In the genomic region with DNA sequence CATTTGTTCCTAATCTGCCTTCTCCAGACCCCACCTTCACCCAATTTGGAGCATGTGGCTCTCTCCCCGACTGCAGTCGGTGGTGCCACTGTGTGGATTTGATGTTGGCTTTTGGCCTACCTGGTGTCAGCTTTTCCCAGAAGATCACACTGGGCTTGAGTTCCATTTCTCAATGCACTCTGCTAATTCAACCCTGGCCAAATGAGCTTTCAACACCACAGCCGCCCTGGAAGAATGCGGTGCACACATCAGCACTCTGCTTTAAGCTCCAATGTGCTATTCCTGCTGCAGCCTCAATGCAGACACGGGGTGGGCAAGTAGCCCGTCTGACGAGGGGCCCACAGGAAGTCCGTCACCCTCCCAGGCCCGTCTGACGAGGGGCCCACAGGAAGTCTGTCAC, we compare ENCODE assay signal across 23 cellular contexts.
"Had no signal": no experiment of that assay in that cellular context is flagged by ENCODE, and none has a peak within 500 bp of the region (broad histone marks: within the 10 kb centered on the region; RNA-seq: fewer than 3 reads in every experiment).

No MANE protein-coding gene starts in this region.

- H3K4me1 Mint-ChIP-seq: activated B cell treated with CpG ODN at 0.5 μM for 24 hours had no signal

- H3K9ac ChIP-seq: parathyroid adenoma had no signal

- H3K27me3 Mint-ChIP-seq: activated B cell treated with CpG ODN at 0.5 μM for 24 hours; activated CD8-positive, alpha-beta T cell treated with anti-CD3 and anti-CD28 coated beads for 36 hours; naive thymus-derived CD4-positive, alpha-beta T cell had no signal

- ATAC-seq: activated CD8-positive, alpha-beta T cell treated with anti-CD3 and anti-CD28 coated beads for 36 hours; naive thymus-derived CD4-positive, alpha-beta T cell; SK-N-SH treated with all-trans-retinoic acid at 6 μM for 48 hours; T-cell had no signal

- H3K4me1 ChIP-seq: parathyroid adenoma, transverse colon had no signal

- H3K36me3 Mint-ChIP-seq: naive thymus-derived CD4-positive, alpha-beta T cell; T-cell had no signal

- H3K27ac ChIP-seq: esophagus muscularis mucosa, parathyroid adenoma, transverse colon had no signal

- H3K4me3 Mint-ChIP-seq: activated B cell treated with CpG ODN at 0.5 μM for 24 hours; activated CD8-positive, alpha-beta T cell treated with anti-CD3 and anti-CD28 coated beads for 36 hours; activated naive CD4-positive, alpha-beta T cell treated with anti-CD3 and anti-CD28 coated beads for 36 hours; naive thymus-derived CD4-positive, alpha-beta T cell; T-cell had no signal

- H3K27me3 ChIP-seq: esophagus muscularis mucosa, transverse colon had no signal

- H3K9me3 Mint-ChIP-seq: activated CD8-positive, alpha-beta T cell treated with anti-CD3 and anti-CD28 coated beads for 36 hours; activated naive CD4-positive, alpha-beta T cell treated with anti-CD3 and anti-CD28 coated beads for 36 hours had no signal

- H3K4me3 ChIP-seq: esophagus muscularis mucosa, transverse colon had no signal

- DNase-seq: activated B cell treated with CpG ODN at 0.5 μM for 24 hours; activated CD4-positive, alpha-beta T cell treated with anti-CD3 and anti-CD28 coated beads for 4 hours; activated CD8-positive, alpha-beta T cell treated with anti-CD3 and anti-CD28 coated beads for 36 hours; activated naive CD4-positive, alpha-beta T cell treated with anti-CD3 and anti-CD28 coated beads for 36 hours; activated T-cell treated with anti-CD3 and anti-CD28 coated beads, Interleukin-2, amount 50 U/mL, for 1 hour; anterior cingulate cortex; dermis blood vessel endothelial cell; effector memory CD4-positive, alpha-beta T cell; hypothalamus; mesenchymal stem cell; naive thymus-derived CD4-positive, alpha-beta T cell; stimulated activated CD4-positive, alpha-beta T cell treated with anti-CD3 and anti-CD28 coated beads, Interleukin-12 subunit alpha, Interleukin-12 subunit beta, amount 100 ng/mL, for 4 hours; stimulated activated CD4-positive, alpha-beta T cell treated with anti-CD3 and anti-CD28 coated beads, Interleukin-1b, Interleukin-23, amount 100 ng/mL, for 48 hours; stimulated activated CD8-positive, alpha-beta memory T cell treated with anti-CD3 and anti-CD28 coated beads, Interleukin-4, amount 100 ng/mL, for 48 hours; stimulated activated naive CD4-positive, alpha-beta T cell; substantia nigra; T-cell; transverse colon had no signal

- H3K27ac Mint-ChIP-seq: activated B cell treated with CpG ODN at 0.5 μM for 24 hours; activated CD8-positive, alpha-beta T cell treated with anti-CD3 and anti-CD28 coated beads for 36 hours; activated naive CD4-positive, alpha-beta T cell treated with anti-CD3 and anti-CD28 coated beads for 36 hours; naive thymus-derived CD4-positive, alpha-beta T cell; T-cell had no signal

- H3K9me3 ChIP-seq: esophagus muscularis mucosa, transverse colon had no signal

- FAIRE-seq: endothelial cell of umbilical vein, keratinocyte had no signal

- H3K36me3 ChIP-seq: esophagus muscularis mucosa, transverse colon had no signal
